7 cellular contexts compared by ENCODE assay signal in the genomic region with DNA sequence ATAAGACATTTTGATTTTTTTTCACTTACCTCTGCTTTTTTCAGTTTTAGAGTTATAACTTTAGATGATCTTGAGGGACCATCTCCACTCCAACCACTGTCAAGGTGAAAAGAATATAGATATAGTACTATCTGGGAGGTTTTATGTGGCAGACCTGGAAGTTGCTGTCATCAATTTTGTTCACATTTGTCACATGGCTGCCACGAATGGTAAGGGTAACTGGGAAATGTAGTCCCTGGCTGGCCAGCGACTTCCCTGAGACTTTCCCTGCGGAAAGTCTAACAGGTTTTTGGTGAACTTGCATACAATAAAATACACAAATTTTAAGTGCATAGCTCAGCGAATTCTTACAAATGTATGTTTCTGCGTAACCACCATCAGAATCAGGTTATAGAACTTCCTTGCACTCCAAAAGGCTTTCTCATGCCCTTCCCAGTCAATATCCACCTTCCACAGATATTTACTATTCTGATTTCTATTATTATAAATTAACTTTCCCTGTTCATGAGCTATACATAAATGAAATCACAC.
"Had no signal": no experiment of that assay in that cellular context is flagged by ENCODE, and none has a peak within 500 bp of the region (broad histone marks: within the 10 kb centered on the region; RNA-seq: fewer than 3 reads in every experiment).

No MANE protein-coding gene starts in this region.

- FAIRE-seq: H1, H54 had no signal

- H3K4me2 ChIP-seq: GM23338 had no signal

- ATAC-seq: GM23338 had no signal

- H2AFZ ChIP-seq: GM23338 had no signal

- H3K4me3 ChIP-seq: GM23338 had no signal

- DNase-seq: H9, HCEC 1CT, KG1 had no signal

- H3K27ac ChIP-seq: HL-60 had no signal
